22 cellular contexts compared by ENCODE assay signal in genomic region chr17:77303620-77304019, GRCh38.
A peak's percentile ranks its signal among the peaks of the same experiment; 100 is the strongest.
DNase-seq lines count a peak whose midpoint lies in the region; ATAC-seq, FAIRE-seq and TF ChIP-seq lines count a peak whose summit lies in the region.
"Had no signal": no experiment of that assay in that cellular context is flagged by ENCODE, and none has a peak within 500 bp of the region (broad histone marks: within the 10 kb centered on the region; RNA-seq: fewer than 3 reads in every experiment).

No MANE protein-coding gene starts in this region.

- peak overlapping the region; percentile 15 for H3K4me2 ChIP-seq in osteoblast (ENCODE audit: insufficient read depth, low read length)
- H3K4me2 ChIP-seq: PC-9 had no signal

- intact Hi-C loops in right cardiac atrium (cut with DNase I): no loop called here

- no peaks in the 10 kb centered on the region for H4K20me1 ChIP-seq in osteoblast (ENCODE audit: insufficient read depth, low read length)

- H3K9ac ChIP-seq in HUES6 (ENCODE audit: low read length): no peak overlapping the region

- H3K27me3 ChIP-seq in HUES6 (ENCODE audit: control insufficient read depth, insufficient read depth, low read length) (no peaks in the 10 kb centered on the region), bronchial epithelial cell (ENCODE audit: control insufficient read depth, insufficient read depth, low read length) (no peaks in the 10 kb centered on the region), osteoblast (ENCODE audit: insufficient read depth, low read length) (no peaks in the 10 kb centered on the region), right cardiac atrium (ENCODE audit: control insufficient read depth, insufficient read depth) (no peaks in the 10 kb centered on the region)
- H3K27me3 ChIP-seq: left lung had no signal

- DNase-seq in AG20443 (ENCODE audit: low spot score): peak; percentile 60
- peak; percentile 32 for DNase-seq in bronchial epithelial cell (ENCODE audit: low read depth)
- peak; percentile 88 for DNase-seq in osteoblast (ENCODE audit: insufficient read length, low spot score, missing footprints)
- no peak for DNase-seq in putamen (ENCODE audit: low spot score)
- no peak for DNase-seq in NCI-H1105 (lab: John Stamatoyannopoulos, UW)
- no peak for DNase-seq in right cardiac atrium
- DNase-seq in RPMI8226: no peak
- DNase-seq: activated CD4-positive, alpha-beta memory T cell treated with anti-CD3 and anti-CD28 coated beads, Interleukin-2, amount 10 ng/mL, durations not matched to agents 7 days and 5 days; activated CD4-positive, CD25-positive, alpha-beta regulatory T cell; activated naive CD4-positive, alpha-beta T cell treated with Interleukin-2 at 50 U/mL for 16 hours; activated T-cell treated with anti-CD3 and anti-CD28 coated beads, Interleukin-2, amount 50 U/mL, for 1 hour; AML-193; anterior cingulate cortex; left lung; NCI-H1417 treated with DMSO at 0.1 percent for 48 hours; NCI-H82; PC-9 had no signal

- H3K4me1 ChIP-seq in HUES6 (ENCODE audit: control insufficient read depth, insufficient read depth, low read length) (peaks cover 21% of the 10 kb centered on the region; the same call in 1 of the 2 replicates), osteoblast (ENCODE audit: insufficient read depth, low read length) (peaks cover 27% of the 10 kb centered on the region), right cardiac atrium (ENCODE audit: control insufficient read depth, insufficient read depth, low read length) (no peaks in the 10 kb centered on the region)

- TF ChIP-seq CTCF in bronchial epithelial cell (IDR thresholded peaks at IDR 0.05; ENCODE audit: insufficient read depth, low read length, severe bottlenecking) (no peak), osteoblast (IDR thresholded peaks at IDR 0.05; ENCODE audit: extremely low read depth, low read depth, low read length) (no peak)

- WGBS in right cardiac atrium: 89% methylated on average over 6 of the region's 6 CpGs

- H3K4me3 ChIP-seq in HUES6 (ENCODE audit: low read depth, low read length) (no peak overlapping the region), bronchial epithelial cell (ENCODE audit: low read depth, low read length) (no peak overlapping the region), osteoblast (ENCODE audit: insufficient read depth, low read length) (no peak overlapping the region), right cardiac atrium (ENCODE audit: low read length) (no peak overlapping the region)
- H3K4me3 ChIP-seq: left lung, PC-9, thoracic aorta had no signal

- H2AFZ ChIP-seq in osteoblast (ENCODE audit: low read length): no peak overlapping the region
- H2AFZ ChIP-seq: PC-9 had no signal

- ATAC-seq in right cardiac atrium: no peak
- ATAC-seq: left lung; stimulated activated memory B cell treated with anti-CD40 and anti-IgM and Interleukin-4, amounts not matched to agents 10 μg/mL and 1 μg/mL and 100 μg/mL, for 72 hours had no signal

- H3K79me2 ChIP-seq in osteoblast (ENCODE audit: insufficient read depth, low read length): peaks cover 6% of the 10 kb centered on the region

- peaks cover 6% of the 10 kb centered on the region; the same call in 1 of the 2 replicates for H3K36me3 ChIP-seq in HUES6 (ENCODE audit: control insufficient read depth, insufficient read depth, low read length)
- H3K36me3 ChIP-seq in bronchial epithelial cell (ENCODE audit: control insufficient read depth, insufficient read depth, low read length): peaks cover 25% of the 10 kb centered on the region
- no peaks in the 10 kb centered on the region for H3K36me3 ChIP-seq in osteoblast (ENCODE audit: insufficient read depth, low read length)
- H3K36me3 ChIP-seq: left lung, thoracic aorta had no signal

- peaks cover 7% of the 10 kb centered on the region; the same call in 1 of the 2 replicates for H3K9me3 ChIP-seq in HUES6 (ENCODE audit: control insufficient read depth, insufficient read depth, low read depth, low read length)
- no peaks in the 10 kb centered on the region for H3K9me3 ChIP-seq in osteoblast (ENCODE audit: low read depth, low read length)
- no peaks in the 10 kb centered on the region for H3K9me3 ChIP-seq in right cardiac atrium (ENCODE audit: control insufficient read depth, low read length)

- no peak for FAIRE-seq in bronchial epithelial cell (lab: Jason Lieb, UNC)
- FAIRE-seq: colon, endothelial cell of umbilical vein had no signal

- 0 out of 2 replicates have a peak overlapping the region, but pooled peaks have one; percentile 20 for H3K27ac ChIP-seq in HUES6 (ENCODE audit: low read depth, low read length)
- H3K27ac ChIP-seq in osteoblast (ENCODE audit: low read depth, low read length): peak overlapping the region; percentile 81
- no peak overlapping the region for H3K27ac ChIP-seq in right cardiac atrium (ENCODE audit: low read length)
- H3K27ac ChIP-seq: left lung, PC-9, thoracic aorta had no signal

Comparison
In these comparisons a context has a peak if more than half of its experiments do, and no peak if none do; other contexts are left out.
1. DNase-seq: peak in AG20443 (single experiment), bronchial epithelial cell (single experiment) and osteoblast (single experiment); none in putamen (single experiment), NCI-H1105 (single experiment), right cardiac atrium (0 of 3) and RPMI8226 (single experiment).